8 cellular contexts compared by ENCODE assay signal in the genomic region with DNA sequence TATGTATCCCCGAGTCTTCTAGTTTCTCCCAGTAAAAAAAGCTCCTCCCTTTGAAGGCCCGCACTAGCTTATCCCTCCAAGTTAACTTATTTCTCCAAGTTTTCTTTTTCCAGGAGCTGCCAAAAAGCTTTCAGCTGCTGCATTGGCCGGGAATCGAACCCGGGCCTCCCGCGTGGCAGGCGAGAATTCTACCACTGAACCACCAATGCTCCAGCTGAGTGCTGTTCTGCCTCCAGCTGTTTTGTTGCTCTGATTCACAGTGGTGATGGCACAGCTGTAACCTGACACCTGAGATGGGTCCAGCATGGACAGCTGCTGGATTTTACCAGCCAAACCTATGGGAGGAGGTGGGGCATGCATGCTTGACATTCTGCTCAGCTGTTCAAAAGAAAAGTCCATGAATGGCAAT. TPM values are rescaled to one million over a fixed set of nuclear protein-coding genes. Genes with fewer than 3 reads are reported as not detected.
DNase-seq lines count a peak whose midpoint lies in the region; ATAC-seq, FAIRE-seq and TF ChIP-seq lines count a peak whose summit lies in the region.

No MANE protein-coding gene starts in this region.

- POLR2A ChIA-PET in endothelial cell of umbilical vein (lab: Charles Lee) = no interaction called here
- POLR2A ChIA-PET in activated CD4-positive, alpha-beta T cell treated with anti-CD3 and anti-CD28 coated beads, Interleukin-2, amount 10 ng/mL, durations not matched to agents 7 days and 5 days (lab: Charles Lee) = no interaction called here

- TF ChIP-seq CTCF in endothelial cell of umbilical vein (IDR thresholded peaks at IDR 0.05; ENCODE audit: extremely low read depth in 1 of 2, insufficient read depth in 1 of 2, low read depth in 1 of 2, low read length in 2 of 2) (no peak), omental fat pad (IDR thresholded peaks at IDR 0.05) (no peak)

- H3K4me1 ChIP-seq in endothelial cell of umbilical vein (ENCODE audit: control insufficient read depth, extremely low read depth, insufficient read depth, low read length) = no peaks in the 10 kb centered on the region

- CTCF ChIA-PET in endothelial cell of umbilical vein (lab: Charles Lee) = interaction anchor here (0.9 kb wide), 1 partner anchor 125 kb away, joined by 3 read pairs; no protein-coding TSS in a partner anchor
- CTCF ChIA-PET in activated CD4-positive, alpha-beta T cell treated with anti-CD3 and anti-CD28 coated beads, Interleukin-2, amount 10 ng/mL, durations not matched to agents 7 days and 5 days (lab: Charles Lee) = interaction anchor here (1.7 kb wide), 1 partner anchor 10 kb away, joined by 4 read pairs; no protein-coding TSS in a partner anchor

- DNase-seq in EL (peak; percentile 76), NCI-H748 treated with DMSO at 0.1 percent for 48 hours (lab: John Stamatoyannopoulos, UW) (peak; percentile 12), endothelial cell of umbilical vein (ENCODE audit: low read depth, low spot score) (peak; percentile 7), omental fat pad (ENCODE audit: low spot score) (peak; percentile 86), CD1c-positive myeloid dendritic cell (ENCODE audit: extremely low spot score) (no peak)
- DNase-seq in activated CD4-positive, alpha-beta T cell treated with anti-CD3 and anti-CD28 coated beads, Interleukin-2, amount 10 ng/mL, durations not matched to agents 7 days and 5 days = no peak

- H3K9ac ChIP-seq in endothelial cell of umbilical vein (replicated peaks; ENCODE audit: extremely low read depth, insufficient read depth, low read length) = no peak overlapping the region

- no peaks in the 10 kb centered on the region for H3K9me3 Mint-ChIP-seq in activated CD4-positive, alpha-beta T cell treated with anti-CD3 and anti-CD28 coated beads, Interleukin-2, amount 10 ng/mL, durations not matched to agents 7 days and 5 days

- no TSS peak for BruUV-seq in endothelial cell of umbilical vein (replicated peaks; lab: Mats Ljungman, UMichigan)

- H3K4me2 ChIP-seq in endothelial cell of umbilical vein (ENCODE audit: insufficient read depth, low read length) = no peak overlapping the region

- no peak overlapping the region for H3K4me3 Mint-ChIP-seq in activated CD4-positive, alpha-beta T cell treated with anti-CD3 and anti-CD28 coated beads, Interleukin-2, amount 10 ng/mL, durations not matched to agents 7 days and 5 days

- intact Hi-C loops in endothelial cell of umbilical vein (cut with micrococcal nuclease) = loop anchor here (10.0 kb wide), 1 partner anchor 204 kb away; no protein-coding TSS in a partner anchor

- no peak for FAIRE-seq in endothelial cell of umbilical vein (lab: Jason Lieb, UNC)

- peaks cover 5 to 41% of the 10 kb centered on the region in 2 experiments for H3K36me3 ChIP-seq in endothelial cell of umbilical vein (ENCODE audit: control insufficient read depth in 2 of 2, extremely low read depth in 1 of 2, insufficient read depth in 2 of 2, low read length in 2 of 2)

- no peak for TF ChIP-seq POLR2A in endothelial cell of umbilical vein (IDR thresholded peaks at IDR 0.05; ENCODE audit: low read depth, low read length)

- no peaks in the 10 kb centered on the region for H3K9me3 ChIP-seq in endothelial cell of umbilical vein (replicated peaks; ENCODE audit: control insufficient read depth, insufficient read depth, low read length)

- no peaks in the 10 kb centered on the region for H3K9me1 ChIP-seq in endothelial cell of umbilical vein (replicated peaks; ENCODE audit: control insufficient read depth, extremely low read depth, insufficient read depth, low read length)

- no peak overlapping the region for H3K4me3 ChIP-seq in endothelial cell of umbilical vein (replicated peaks in 1 of 3; ENCODE audit: insufficient read depth in 1 of 3, low read depth in 1 of 3, low read length in 3 of 3)

- no peak overlapping the region for H3K27ac ChIP-seq in endothelial cell of umbilical vein (ENCODE audit: insufficient read depth, low read depth, low read length)

- no peaks in the 10 kb centered on the region for H3K27me3 ChIP-seq in endothelial cell of umbilical vein (ENCODE audit: control insufficient read depth in 2 of 2, insufficient read depth in 2 of 2, low read length in 2 of 2)

- H3K36me3 Mint-ChIP-seq in activated CD4-positive, alpha-beta T cell treated with anti-CD3 and anti-CD28 coated beads, Interleukin-2, amount 10 ng/mL, durations not matched to agents 7 days and 5 days (ENCODE audit: low read depth) = peaks cover 41% of the 10 kb centered on the region

- no peak overlapping the region for H2AFZ ChIP-seq in endothelial cell of umbilical vein (ENCODE audit: low read depth, low read length)

- no peaks in the 10 kb centered on the region for H3K27me3 Mint-ChIP-seq in activated CD4-positive, alpha-beta T cell treated with anti-CD3 and anti-CD28 coated beads, Interleukin-2, amount 10 ng/mL, durations not matched to agents 7 days and 5 days

- no peaks in the 10 kb centered on the region for H4K20me1 ChIP-seq in endothelial cell of umbilical vein (replicated peaks; ENCODE audit: control insufficient read depth, extremely low read depth, insufficient read depth, low read length)

- H3K4me1 Mint-ChIP-seq in activated CD4-positive, alpha-beta T cell treated with anti-CD3 and anti-CD28 coated beads, Interleukin-2, amount 10 ng/mL, durations not matched to agents 7 days and 5 days = no peaks in the 10 kb centered on the region

- no peak overlapping the region for H3K27ac Mint-ChIP-seq in activated CD4-positive, alpha-beta T cell treated with anti-CD3 and anti-CD28 coated beads, Interleukin-2, amount 10 ng/mL, durations not matched to agents 7 days and 5 days

- dilution Hi-C loops in endothelial cell of umbilical vein (cut with MboI; ENCODE audit: extremely low pct_ligation_motif_present, low sequenced_read_pairs) = no loop called here

- peak; percentile 89 for ATAC-seq in omental fat pad (ENCODE audit: low FRiP score)
- ATAC-seq in HG03108 (IDR thresholded peaks at IDR 0.05; ENCODE audit: unreplicated experiment) = no peak
- no peak for ATAC-seq in HG03280 (IDR thresholded peaks at IDR 0.05; ENCODE audit: unreplicated experiment)

- no peaks in the 10 kb centered on the region for H3K79me2 ChIP-seq in endothelial cell of umbilical vein (ENCODE audit: control insufficient read depth, insufficient read depth, low read length)

TF ChIP-seq in endothelial cell of umbilical vein, 7 proteins besides CTCF, POLR2A, EP300 and RAD21:
- TF ChIP-seq, protein P1, sequence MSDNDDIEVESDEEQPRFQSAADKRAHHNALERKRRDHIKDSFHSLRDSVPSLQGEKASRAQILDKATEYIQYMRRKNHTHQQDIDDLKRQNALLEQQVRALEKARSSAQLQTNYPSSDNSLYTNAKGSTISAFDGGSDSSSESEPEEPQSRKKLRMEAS (IDR thresholded peaks at IDR 0.05; ENCODE audit: insufficient read depth, insufficient read length) = no peak
- no peak for TF ChIP-seq GATA2 (IDR thresholded peaks at IDR 0.05; ENCODE audit: insufficient read depth, insufficient read length, low read depth, low read length)
- no peak for TF ChIP-seq EZH2 (IDR thresholded peaks at IDR 0.05; ENCODE audit: borderline replicate concordance, low read depth, low read length, severe bottlenecking)
- no peak for TF ChIP-seq POLR2AphosphoS5 (IDR thresholded peaks at IDR 0.05; ENCODE audit: insufficient read depth, low read depth, low read length)
- TF ChIP-seq MYC (IDR thresholded peaks at IDR 0.05; ENCODE audit: low read depth, low read length) = no peak
- TF ChIP-seq FOS (IDR thresholded peaks at IDR 0.05; ENCODE audit: borderline replicate concordance, insufficient read depth, low read length) = no peak
- no peak for TF ChIP-seq JUN (IDR thresholded peaks at IDR 0.05; ENCODE audit: borderline replicate concordance, insufficient read depth, insufficient read length, low read depth)

RNA-seq across cellular contexts. Expression of gene VAC14, which starts 22.1 kb away (rescaled TPM):
- total RNA-seq in endothelial cell of umbilical vein (37.6 and 44.4 TPM in 2 replicates), omental fat pad (10 to 100 TPM; 24.0 to 44.1 (median 35.0) TPM)
- polyA plus RNA-seq in endothelial cell of umbilical vein = 57.9 and 68.2 TPM in 2 replicates
- polyA plus RNA-seq in endothelial cell of umbilical vein (2011; cell fraction: cytosol; rRNA removed) = 41.6 and 45.9 TPM in 2 replicates
- polyA plus RNA-seq in endothelial cell of umbilical vein (2011; cell fraction: nucleus; rRNA removed) = 48.6 and 57.9 TPM in 2 replicates
- 45.9 and 52.6 TPM in 2 replicates for polyA plus RNA-seq in endothelial cell of umbilical vein (2012)
- 55.4 and 64.1 TPM in 2 replicates for polyA minus RNA-seq in endothelial cell of umbilical vein
- 42.9 TPM for polyA minus RNA-seq in endothelial cell of umbilical vein (2011; cell fraction: cytosol; rRNA and poly(A)+ RNA removed)
- polyA minus RNA-seq in endothelial cell of umbilical vein (2011; cell fraction: nucleus; rRNA and poly(A)+ RNA removed) = 49.7 and 64.7 TPM in 2 replicates
- total RNA-seq in activated CD4-positive, alpha-beta T cell treated with anti-CD3 and anti-CD28 coated beads, Interleukin-2, amount 10 ng/mL, durations not matched to agents 7 days and 5 days = 10 to 100 TPM; 35.9 to 37.1 TPM

Comparison
In these comparisons a context has a peak if more than half of its experiments do, and no peak if none do; other contexts are left out.
1. DNase-seq: peak in EL (single experiment), NCI-H748 treated with DMSO at 0.1 percent for 48 hours (single experiment), endothelial cell of umbilical vein (single experiment) and omental fat pad (single experiment); none in CD1c-positive myeloid dendritic cell (single experiment) and activated CD4-positive, alpha-beta T cell treated with anti-CD3 and anti-CD28 coated beads, Interleukin-2, amount 10 ng/mL, durations not matched to agents 7 days and 5 days (single experiment).